Comparison of ENCODE assay signal across 21 cellular contexts in the genomic region with DNA sequence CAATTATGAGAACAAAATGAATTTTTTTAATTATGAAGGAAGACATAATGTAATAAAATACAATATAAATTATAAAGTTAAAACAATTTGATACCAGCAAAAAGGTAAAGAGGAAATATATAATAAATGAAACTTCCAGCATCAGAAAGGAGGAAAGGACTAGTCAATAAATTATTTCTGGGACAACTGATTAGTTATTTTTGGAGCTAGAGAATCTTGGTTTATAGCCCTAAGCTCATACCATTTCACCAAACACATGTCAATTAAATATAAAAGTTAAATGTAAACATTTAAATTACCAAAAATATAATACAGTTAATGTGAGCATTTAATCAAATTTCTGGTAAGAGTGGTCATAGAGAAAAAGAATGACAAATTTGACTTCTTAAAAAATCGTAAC. TPM values are rescaled to one million over a fixed set of nuclear protein-coding genes. Genes with fewer than 3 reads are reported as not detected.
DNase-seq lines count a peak whose midpoint lies in the region; ATAC-seq, FAIRE-seq and TF ChIP-seq lines count a peak whose summit lies in the region.
"Had no signal": no experiment of that assay in that cellular context is flagged by ENCODE, and none has a peak within 500 bp of the region (broad histone marks: within the 10 kb centered on the region; RNA-seq: fewer than 3 reads in every experiment).

No MANE protein-coding gene starts in this region.

- peaks cover 0 to 66% (median 42%) of the 10 kb centered on the region in 4 donors for H3K4me1 ChIP-seq in sigmoid colon
- H3K4me1 ChIP-seq: BE2C, BLaER1, Caco-2 had no signal

- no peak for ATAC-seq in HG02885 (IDR thresholded peaks at IDR 0.05; ENCODE audit: poor library complexity, unreplicated experiment)
- ATAC-seq: CD8-positive, alpha-beta T cell; GM12878 had no signal

- 82 to 93% methylated on average over 1 of the region's 1 CpG for WGBS in sigmoid colon, 2 donors

- no peak overlapping the region for H3K4me3 ChIP-seq in sigmoid colon
- H3K4me3 ChIP-seq: BLaER1, GM12878 had no signal

- H3K9me3 ChIP-seq in sigmoid colon = no peaks in the 10 kb centered on the region
- H3K9me3 ChIP-seq: BE2C, BLaER1, Caco-2 had no signal

- peak overlapping the region in 3 of 4 donors; percentile 39 to 99 (median 97) for H3K27ac ChIP-seq in sigmoid colon
- H3K27ac ChIP-seq: 22Rv1, BLaER1 had no signal

- no peak for TF ChIP-seq EP300 in sigmoid colon (IDR thresholded peaks at IDR 0.05)

- H3K9me3 Mint-ChIP-seq in CD14-positive monocyte = no peaks in the 10 kb centered on the region
- H3K9me3 Mint-ChIP-seq: CD4-positive, alpha-beta T cell; CD8-positive, alpha-beta T cell had no signal

- H3K36me3 Mint-ChIP-seq in CD14-positive monocyte = no peaks in the 10 kb centered on the region
- H3K36me3 Mint-ChIP-seq: CD8-positive, alpha-beta T cell had no signal

- DNase-seq in sigmoid colon (no peak), CD14-positive monocyte (ENCODE audit: low spot score) (no peak)
- DNase-seq: ACHN; BE2C; C1 segment of cervical spinal cord; Caco-2; Calu3; CD4-positive, alpha-beta T cell; CD8-positive, alpha-beta T cell; DMS79 treated with DMSO at 0.1 percent for 48 hours; GDM1 had no signal

- peaks cover 1 to 4% (median 1%) of the 10 kb centered on the region in 3 donors for H3K27me3 Mint-ChIP-seq in CD14-positive monocyte (ENCODE audit: low read depth in 3 of 3)
- H3K27me3 Mint-ChIP-seq: CD4-positive, alpha-beta T cell had no signal

- no peak for TF ChIP-seq POLR2A in sigmoid colon (IDR thresholded peaks at IDR 0.05)

- H3K27ac Mint-ChIP-seq in CD14-positive monocyte = no peak overlapping the region
- H3K27ac Mint-ChIP-seq: CD4-positive, alpha-beta T cell; CD8-positive, alpha-beta T cell had no signal

- TF ChIP-seq CTCF in sigmoid colon (IDR thresholded peaks at IDR 0.05) (no peak), CD14-positive monocyte (IDR thresholded peaks at IDR 0.05) (no peak)

- FAIRE-seq in A204.1 (lab: Jason Lieb, UNC) = peak; percentile 65
- peak; percentile 39 for FAIRE-seq in TTC549 (lab: Jason Lieb, UNC)
- FAIRE-seq: D721Med, GM12878, GM12892, GM18507 had no signal

- intact Hi-C loops in sigmoid colon (cut with DNase I) (no loop called here), CD14-positive monocyte (cut with micrococcal nuclease) (no loop called here)

- H3K4me3 Mint-ChIP-seq in CD14-positive monocyte = no peak overlapping the region
- H3K4me3 Mint-ChIP-seq: CD4-positive, alpha-beta T cell; CD8-positive, alpha-beta T cell had no signal

- peaks cover 31 to 88% (median 62%) of the 10 kb centered on the region in 4 donors for H3K36me3 ChIP-seq in sigmoid colon
- H3K36me3 ChIP-seq: BE2C, BLaER1 had no signal

- no peaks in the 10 kb centered on the region for H3K27me3 ChIP-seq in sigmoid colon
- H3K27me3 ChIP-seq: BE2C, BLaER1 had no signal

- H3K4me1 Mint-ChIP-seq in CD14-positive monocyte = peaks cover 15% of the 10 kb centered on the region

RNA-seq across cellular contexts. Expression of a gene that starts 12.1 kb away (rescaled TPM):
- total RNA-seq in sigmoid colon = over 10,000 TPM in 1 of 4 donors, 1,000 to 10,000 TPM in 3; 3,612 to 10,290 (median 5,643) TPM
- polyA plus RNA-seq in sigmoid colon (100 to 1,000 TPM in 2 of 3 donors, 10 to 100 TPM in 1; 16.9 to 441 (median 104) TPM), CD14-positive monocyte (not detected)
- total RNA-seq: A172; Calu3; CD4-positive, alpha-beta T cell; CD8-positive, alpha-beta T cell had no signal

RNA-seq across cellular contexts. Expression of a gene that starts 21.7 kb away (rescaled TPM):
- 10 to 100 TPM; 31.6 to 48.1 (median 39.3) TPM for total RNA-seq in sigmoid colon
- polyA plus RNA-seq in sigmoid colon = 100 to 1,000 TPM in 1 of 3 donors, 10 to 100 TPM in 2; 89.3 to 132 (median 96.7) TPM
- 100 to 1,000 TPM; 123 to 129 TPM for polyA plus RNA-seq in CD14-positive monocyte

Comparison
In these comparisons a context has a peak if more than half of its experiments do, and no peak if none do; other contexts are left out.
1. RNA of a gene that starts 12.1 kb away (polyA plus RNA-seq): 16.9 to 441 TPM in sigmoid colon; not detected in CD14-positive monocyte; every median in the first group is over 10 times any median in the second.